Comparison of ENCODE assay signal across 27 cellular contexts in genomic region chr2:196463706-196464105, GRCh38.
"Had no signal": no experiment of that assay in that cellular context is flagged by ENCODE, and none has a peak within 500 bp of the region (broad histone marks: within the 10 kb centered on the region; RNA-seq: fewer than 3 reads in every experiment).

No MANE protein-coding gene starts in this region.

- ATAC-seq: activated CD4-positive, alpha-beta T cell treated with anti-CD3 and anti-CD28 coated beads for 36 hours; activated T-helper 17 cell treated with anti-CD3 and anti-CD28 coated beads, Interleukin-2, amount 50 U/mL, for 72 hours; Panc1 had no signal

- H3K4me3 Mint-ChIP-seq: activated CD4-positive, alpha-beta memory T cell treated with anti-CD3 and anti-CD28 coated beads, Interleukin-2, amount 10 ng/mL, durations not matched to agents 7 days and 5 days; activated CD4-positive, alpha-beta T cell treated with anti-CD3 and anti-CD28 coated beads for 36 hours; activated naive CD4-positive, alpha-beta T cell treated with anti-CD3 and anti-CD28 coated beads for 36 hours; activated naive CD8-positive, alpha-beta T cell treated with anti-CD3 and anti-CD28 coated beads, Interleukin-2, amount 10 ng/mL, durations not matched to agents 7 days and 5 days; activated T-helper 17 cell treated with anti-CD3 and anti-CD28 coated beads, Interleukin-2, amount 50 U/mL, for 72 hours; T-helper 1 cell treated with Interleukin-12 subunit alpha and Interleukin-12 subunit beta and Interleukin-4 antibody, amounts not matched to agents 30 μg/mL and 1 μg/mL, for 36 hours had no signal

- H3K36me3 ChIP-seq: adrenal gland, SJSA1 had no signal

- H3K4me3 ChIP-seq: adrenal gland, SJSA1 had no signal

- H3K4me1 ChIP-seq: adrenal gland had no signal

- FAIRE-seq: colon, TTC549 had no signal

- DNase-seq: activated CD4-positive, alpha-beta memory T cell treated with anti-CD3 and anti-CD28 coated beads, Interleukin-2, amount 10 ng/mL, durations not matched to agents 7 days and 5 days; activated CD4-positive, alpha-beta T cell treated with anti-CD3 and anti-CD28 coated beads for 36 hours; activated CD4-positive, alpha-beta T cell treated with anti-CD3 and anti-CD28 coated beads, Interleukin-2, amount 50 U/mL, for 1 hour; activated gamma-delta T cell; activated naive CD4-positive, alpha-beta T cell treated with anti-CD3 and anti-CD28 coated beads for 36 hours; activated naive CD8-positive, alpha-beta T cell treated with anti-CD3 and anti-CD28 coated beads, Interleukin-2, amount 10 ng/mL, durations not matched to agents 7 days and 5 days; activated T-cell treated with anti-CD3 and anti-CD28 coated beads for 4 hours; activated T-cell treated with anti-CD3 and anti-CD28 coated beads, Interleukin-2, amount 50 U/mL, for 48 hours; adrenal gland; anterior cingulate cortex; cerebellar nuclear complex; NCI-H1092; NCI-H1417; NCI-H1930; NCI-H2227 treated with DMSO at 0.1 percent for 48 hours; NCI-H446 treated with DMSO at 0.1 percent for 48 hours; NCI-H524 treated with DMSO at 0.1 percent for 48 hours; NCI-H774; OCI-M1; Right ventricle myocardium superior; RPMI8226 had no signal

- H3K27ac Mint-ChIP-seq: activated CD4-positive, alpha-beta memory T cell treated with anti-CD3 and anti-CD28 coated beads, Interleukin-2, amount 10 ng/mL, durations not matched to agents 7 days and 5 days; activated CD4-positive, alpha-beta T cell treated with anti-CD3 and anti-CD28 coated beads for 36 hours; activated naive CD4-positive, alpha-beta T cell treated with anti-CD3 and anti-CD28 coated beads for 36 hours; activated naive CD8-positive, alpha-beta T cell treated with anti-CD3 and anti-CD28 coated beads, Interleukin-2, amount 10 ng/mL, durations not matched to agents 7 days and 5 days; activated T-helper 17 cell treated with anti-CD3 and anti-CD28 coated beads, Interleukin-2, amount 50 U/mL, for 72 hours; T-helper 1 cell treated with Interleukin-12 subunit alpha and Interleukin-12 subunit beta and Interleukin-4 antibody, amounts not matched to agents 30 μg/mL and 1 μg/mL, for 36 hours had no signal

- H3K27me3 ChIP-seq: adrenal gland, SJSA1 had no signal

- H3K27ac ChIP-seq: adrenal gland, SJSA1 had no signal

- H3K4me1 Mint-ChIP-seq: activated T-helper 17 cell treated with anti-CD3 and anti-CD28 coated beads, Interleukin-2, amount 50 U/mL, for 72 hours had no signal

- H3K9me3 Mint-ChIP-seq: activated naive CD4-positive, alpha-beta T cell treated with anti-CD3 and anti-CD28 coated beads for 36 hours had no signal

- H3K9me3 ChIP-seq: adrenal gland, SJSA1 had no signal
